Comparison of ENCODE assay signal across 14 cellular contexts in the genomic region with DNA sequence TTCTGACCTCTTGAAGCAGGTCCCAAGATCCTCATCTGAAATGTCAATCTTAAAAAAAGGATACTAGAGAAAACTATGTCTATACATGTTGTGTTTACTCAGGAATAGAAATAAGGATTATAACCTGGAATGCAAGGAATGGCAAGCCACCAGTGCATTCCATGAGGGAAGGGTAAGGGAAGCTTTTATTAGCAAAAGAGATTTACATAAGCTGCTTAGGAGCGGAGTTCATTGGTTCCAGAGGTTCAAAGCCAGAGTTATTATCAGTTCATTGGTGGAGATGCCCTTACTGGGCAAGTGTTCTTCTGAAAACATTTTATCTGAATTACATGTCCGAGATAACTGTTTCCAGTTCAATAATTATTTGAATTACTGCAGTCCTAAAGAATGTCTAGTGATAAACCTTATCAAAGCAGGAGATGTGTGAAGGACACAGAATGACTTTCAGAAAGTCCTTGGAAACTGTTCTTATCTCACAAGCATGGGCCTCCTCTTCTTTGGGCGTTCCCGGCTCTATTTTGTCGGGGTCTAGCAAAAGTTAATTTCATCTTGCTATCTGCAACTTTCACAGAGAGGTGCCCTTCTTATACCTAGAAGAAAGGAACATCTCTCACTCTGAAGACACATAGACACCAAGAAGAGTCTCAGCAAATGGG. TPM values are rescaled to one million over a fixed set of nuclear protein-coding genes. Genes with fewer than 3 reads are reported as not detected.
DNase-seq lines count a peak whose midpoint lies in the region; ATAC-seq and TF ChIP-seq lines count a peak whose summit lies in the region.
"Had no signal": no experiment of that assay in that cellular context is flagged by ENCODE, and none has a peak within 500 bp of the region (broad histone marks: within the 10 kb centered on the region; RNA-seq: fewer than 3 reads in every experiment).

No MANE protein-coding gene starts in this region.

- H2BK5ac ChIP-seq in IMR-90 (ENCODE audit: low read depth, low read length, poor library complexity, severe bottlenecking): peak overlapping the region; percentile 54

- no peaks in the 10 kb centered on the region for H3K27me3 Mint-ChIP-seq in chondrocyte (ENCODE audit: low read depth)
- H3K27me3 Mint-ChIP-seq: activated naive CD8-positive, alpha-beta T cell treated with anti-CD3 and anti-CD28 coated beads, Interleukin-2, amount 10 ng/mL, durations not matched to agents 7 days and 5 days had no signal

- H2AK5ac ChIP-seq in IMR-90 (ENCODE audit: low read depth, low read length): no peak overlapping the region

- peak overlapping the region; percentile 64; the same call in 1 of the 2 replicates for H3K18ac ChIP-seq in IMR-90 (ENCODE audit: low read depth, low read length)

- H3K9me1 ChIP-seq in IMR-90 (ENCODE audit: insufficient read depth, low read length): no peaks in the 10 kb centered on the region

- TF ChIP-seq CTCF in AG10803 (conservative IDR thresholded peaks at IDR 0.05; ENCODE audit: low read length) (no peak), IMR-90 (conservative IDR thresholded peaks at IDR 0.05; ENCODE audit: low read depth, low read length) (no peak), chondrocyte (IDR thresholded peaks at IDR 0.05) (no peak), tibial artery (IDR thresholded peaks at IDR 0.05) (no peak), ovary (IDR thresholded peaks at IDR 0.05) (no peak)

- H4K5ac ChIP-seq in IMR-90 (ENCODE audit: low read depth, low read length): no peak overlapping the region

- H3K4me2 ChIP-seq in IMR-90 (ENCODE audit: low read depth, low read length): peak overlapping the region; percentile 54; the same call in 1 of the 2 replicates

- no peak overlapping the region for H3K14ac ChIP-seq in IMR-90 (replicated peaks; ENCODE audit: low read depth, low read length)

- H3K56ac ChIP-seq in IMR-90 (ENCODE audit: extremely low read depth, insufficient read depth, low read length): no peak overlapping the region; the same call in 1 of the 2 replicates

- TF ChIP-seq POLR2A in IMR-90 (IDR thresholded peaks at IDR 0.05; ENCODE audit: low read depth, low read length) (no peak), ovary (IDR thresholded peaks at IDR 0.05) (no peak)

- DNase-seq in AG10803 (ENCODE audit: low read depth): peak; percentile 37
- peak; percentile 66 for DNase-seq in IMR-90
- DNase-seq in chondrocyte (ENCODE audit: low spot score): no peak
- DNase-seq in tibial artery: no peak
- DNase-seq in ovary: no peak
- DNase-seq: activated naive CD8-positive, alpha-beta T cell treated with anti-CD3 and anti-CD28 coated beads, Interleukin-2, amount 10 ng/mL, durations not matched to agents 7 days and 5 days; activated T-cell treated with anti-CD3 and anti-CD28 coated beads, Interleukin-2, amount 50 U/mL, for 48 hours; Calu3; glutamatergic neuron; NCI-H1092 had no signal

- no peaks in the 10 kb centered on the region; the same call in 1 of the 2 replicates for H3K36me3 ChIP-seq in IMR-90 (ENCODE audit: control insufficient read depth, insufficient read depth, low read length)
- peaks cover 0 to 10% (median 6%) of the 10 kb centered on the region in 3 donors for H3K36me3 ChIP-seq in tibial artery
- no peaks in the 10 kb centered on the region for H3K36me3 ChIP-seq in ovary
- H3K36me3 ChIP-seq: thoracic aorta had no signal

- H3K27ac Mint-ChIP-seq in chondrocyte (ENCODE audit: unreplicated experiment): peak overlapping the region; percentile 20
- H3K27ac Mint-ChIP-seq: activated naive CD8-positive, alpha-beta T cell treated with anti-CD3 and anti-CD28 coated beads, Interleukin-2, amount 10 ng/mL, durations not matched to agents 7 days and 5 days had no signal

- H3K27ac ChIP-seq in IMR-90 (ENCODE audit: insufficient read depth, low read length) (peak overlapping the region; percentile 45; the same call in 1 of the 2 replicates), layer of hippocampus (ENCODE audit: low read depth, low read length) (peak overlapping the region; percentile 23), tibial artery (no peak overlapping the region), ovary (no peak overlapping the region)
- H3K27ac ChIP-seq: thoracic aorta had no signal

- peaks cover 0 to 14% of the 10 kb centered on the region in 2 experiments; a peak in 3 of 4 replicates for H3K79me1 ChIP-seq in IMR-90 (ENCODE audit: low read depth in 1 of 2, low read length in 2 of 2)

- H2BK120ac ChIP-seq in IMR-90 (ENCODE audit: low read depth, low read length): peak overlapping the region; percentile 62; the same call in 1 of the 2 replicates

- no peak overlapping the region for H4K8ac ChIP-seq in IMR-90 (ENCODE audit: low read depth in 2 of 2, low read length in 2 of 2)

- H3K4me1 Mint-ChIP-seq in chondrocyte (ENCODE audit: low read depth): peaks cover 30% of the 10 kb centered on the region
- H3K4me1 Mint-ChIP-seq: activated naive CD8-positive, alpha-beta T cell treated with anti-CD3 and anti-CD28 coated beads, Interleukin-2, amount 10 ng/mL, durations not matched to agents 7 days and 5 days had no signal

- H3K4me1 ChIP-seq in IMR-90 (ENCODE audit: control insufficient read depth, insufficient read depth, low read length): peaks cover 4% of the 10 kb centered on the region
- H3K4me1 ChIP-seq in tibial artery: peaks cover 0 to 24% (median 3%) of the 10 kb centered on the region in 4 donors
- H3K4me1 ChIP-seq in ovary (ENCODE audit: insufficient read depth): no peaks in the 10 kb centered on the region

- H3K4me3 ChIP-seq in AG10803 (ENCODE audit: low read length) (no peak overlapping the region), IMR-90 (ENCODE audit: insufficient read depth, low read depth, low read length) (no peak overlapping the region), tibial artery (no peak overlapping the region), ovary (no peak overlapping the region)
- H3K4me3 ChIP-seq: thoracic aorta had no signal

- POLR2A ChIA-PET in IMR-90 (lab: Charles Lee; ENCODE audit: unreplicated experiment): no interaction called here

- no peak overlapping the region for H3K9ac ChIP-seq in IMR-90 (ENCODE audit: low read depth, low read length)

- CTCF ChIA-PET in IMR-90 (lab: Yijun Ruan, JAX): interaction anchor here (1.2 to 1.4 kb wide), 2 partner anchors 19 to 480 kb away, joined by 3 to 4 read pairs; no protein-coding TSS in a partner anchor

- H2BK15ac ChIP-seq in IMR-90 (ENCODE audit: low read depth, low read length): peak overlapping the region; percentile 21; the same call in 1 of the 3 replicates

- H3K4me3 Mint-ChIP-seq in chondrocyte (ENCODE audit: unreplicated experiment): no peak overlapping the region
- H3K4me3 Mint-ChIP-seq: activated naive CD8-positive, alpha-beta T cell treated with anti-CD3 and anti-CD28 coated beads, Interleukin-2, amount 10 ng/mL, durations not matched to agents 7 days and 5 days had no signal

- H3K4ac ChIP-seq in IMR-90 (ENCODE audit: low read depth, low read length): peak overlapping the region; percentile 19

- peaks cover 6% of the 10 kb centered on the region for H3K9me3 Mint-ChIP-seq in chondrocyte (ENCODE audit: low read depth)
- H3K9me3 Mint-ChIP-seq: activated naive CD8-positive, alpha-beta T cell treated with anti-CD3 and anti-CD28 coated beads, Interleukin-2, amount 10 ng/mL, durations not matched to agents 7 days and 5 days had no signal

- H4K91ac ChIP-seq in IMR-90 (ENCODE audit: insufficient read depth, low read depth, low read length): no peak overlapping the region; the same call in 1 of the 2 replicates

- dilution Hi-C loops in IMR-90 (cut with HindIII; ENCODE audit: low sequenced_read_pairs, unreplicated experiment): no loop called here

- intact Hi-C loops in IMR-90 (cut with micrococcal nuclease): no loop called here
- intact Hi-C loops in tibial artery (cut with DNase I; ENCODE audit: low total_unique reads): loop anchor here (10.0 kb wide), 1 partner anchor 266 kb away; the partner anchor contains the start of gene B3GNT2
- intact Hi-C loops in ovary (cut with DNase I): no loop called here

- in situ Hi-C loops in IMR-90 (cut with MboI; ENCODE audit: low sequenced_read_pairs): no loop called here

- no TSS peak for BruUV-seq in IMR-90 (replicated peaks; lab: Mats Ljungman, UMichigan)

- TF ChIP-seq EP300 in ovary (IDR thresholded peaks at IDR 0.05): no peak

- ATAC-seq in IMR-90 (ENCODE audit: low read depth): peak; percentile 96
- ATAC-seq in GM18519 (IDR thresholded peaks at IDR 0.05; ENCODE audit: low FRiP score, unreplicated experiment): no peak
- no peak for ATAC-seq in HG03460 (IDR thresholded peaks at IDR 0.05; ENCODE audit: unreplicated experiment)

- no peak overlapping the region for H2AK9ac ChIP-seq in IMR-90 (replicated peaks; ENCODE audit: low read depth, low read length, poor library complexity)

- H3K27me3 ChIP-seq in IMR-90 (ENCODE audit: control insufficient read depth, insufficient read depth, low read length) (no peaks in the 10 kb centered on the region), layer of hippocampus (ENCODE audit: control insufficient read depth, insufficient read depth, low read length) (no peaks in the 10 kb centered on the region), tibial artery (no peaks in the 10 kb centered on the region), ovary (no peaks in the 10 kb centered on the region)

- H2AFZ ChIP-seq in IMR-90 (replicated peaks; ENCODE audit: low read length, poor library complexity): no peak overlapping the region

- H4K20me1 ChIP-seq in IMR-90 (ENCODE audit: insufficient read depth, low read length): no peaks in the 10 kb centered on the region

- WGBS in IMR-90 (ENCODE audit: extremely low coverage in 2 of 2, insufficient read length in 1 of 2), 2 experiments: 89% methylated on average over 3 of the region's 5 CpGs; no CpG with 5 or more reads in 1 of the 2 experiments
- 19 to 41% (median 25%) methylated on average over 5 of the region's 5 CpGs for WGBS in ovary, 3 donors

- H2BK20ac ChIP-seq in IMR-90 (ENCODE audit: low read depth, low read length): peak overlapping the region; percentile 37; the same call in 1 of the 2 replicates

- no peak overlapping the region for H3K23ac ChIP-seq in IMR-90 (ENCODE audit: low read depth, low read length)

- H3K9me3 ChIP-seq in IMR-90 (ENCODE audit: control insufficient read depth, insufficient read depth, low read length): no peaks in the 10 kb centered on the region
- no peaks in the 10 kb centered on the region for H3K9me3 ChIP-seq in tibial artery
- peaks cover 0 to 5% of the 10 kb centered on the region in 2 donors for H3K9me3 ChIP-seq in ovary
- H3K9me3 ChIP-seq: thoracic aorta had no signal

- no peak for TF ChIP-seq RAD21 in IMR-90 (IDR thresholded peaks at IDR 0.05; ENCODE audit: low read length)

- H3K36me3 Mint-ChIP-seq in chondrocyte (ENCODE audit: low read depth): peaks cover 6% of the 10 kb centered on the region

RNA-seq across cellular contexts. Expression of gene COMMD1, which starts 23.5 kb away (rescaled TPM):
- total RNA-seq in IMR-90 (2012; rRNA removed) (45.8 and 60.4 TPM in 2 replicates), chondrocyte (36.7 to 43.1 TPM (median 37.0 TPM) in 3 replicates), ovary (10 to 100 TPM; 25.4 to 48.8 (median 30.3) TPM)
- polyA plus RNA-seq in IMR-90 (2012; rRNA removed) (41.2 and 42.8 TPM in 2 replicates), ovary (10 to 100 TPM; 33.3 to 44.9 TPM)
- polyA plus RNA-seq in IMR-90 (2012; cell fraction: cytosol; rRNA removed): 43.9 and 55.6 TPM in 2 replicates
- 18.0 and 27.4 TPM in 2 replicates for polyA plus RNA-seq in IMR-90 (2012; cell fraction: nucleus; rRNA removed; ENCODE audit: low replicate concordance)

RNA-seq across cellular contexts. Expression of gene CCT4, which starts 40.5 kb away (rescaled TPM):
- total RNA-seq in IMR-90 (2012; rRNA removed) (187 and 233 TPM in 2 replicates), chondrocyte (109 to 121 TPM (median 118 TPM) in 3 replicates), ovary (100 to 1,000 TPM in 6 of 7 donors, 10 to 100 TPM in 1; 99.7 to 200 (median 144) TPM)
- polyA plus RNA-seq in IMR-90 (2012; rRNA removed) (86.3 and 94.4 TPM in 2 replicates), ovary (100 to 1,000 TPM; 113 to 165 TPM)
- 32.7 and 49.8 TPM in 2 replicates for polyA plus RNA-seq in IMR-90 (2012; cell fraction: cytosol; rRNA removed)
- 12.2 and 48.0 TPM in 2 replicates for polyA plus RNA-seq in IMR-90 (2012; cell fraction: nucleus; rRNA removed; ENCODE audit: low replicate concordance)

Comparison
In these comparisons a context has a peak if more than half of its experiments do, and no peak if none do; other contexts are left out.
1. DNase-seq: peak in AG10803 (single experiment) and IMR-90 (single experiment); none in chondrocyte (single experiment), tibial artery (0 of 2) and ovary (0 of 5).
2. H3K27ac ChIP-seq: peak in IMR-90 (single experiment) and layer of hippocampus (single experiment); none in tibial artery (0 of 2) and ovary (0 of 2).